In genomic region chr6:2942916-2943563, GRCh38 we compare ENCODE assay signal across 1 cellular context.
TF ChIP-seq lines count a peak whose summit lies in the region.

No MANE protein-coding gene starts in this region.

TF ChIP-seq in H1, 55 proteins besides CTCF, POLR2A, EP300 and RAD21 (continued from another document):
- TF ChIP-seq SP1 (IDR thresholded peaks at IDR 0.05; ENCODE audit: low read depth, low read length): no peak
- no peak for TF ChIP-seq SIN3A (conservative IDR thresholded peaks at IDR 0.05 in 1 of 2, IDR thresholded peaks at IDR 0.05 in 1 of 2; ENCODE audit: low read depth in 1 of 2, low read length in 2 of 2)
- TF ChIP-seq CBX8 (IDR thresholded peaks at IDR 0.05; ENCODE audit: borderline replicate concordance, low read depth, low read length): no peak
- TF ChIP-seq USF2 (IDR thresholded peaks at IDR 0.05; ENCODE audit: low read length): no peak
- no peak for TF ChIP-seq E2F6 (IDR thresholded peaks at IDR 0.05)
- TF ChIP-seq ATF3 (IDR thresholded peaks at IDR 0.05; ENCODE audit: insufficient read depth, low read depth, low read length): no peak
- no peak for TF ChIP-seq HDAC2 (IDR thresholded peaks at IDR 0.05; ENCODE audit: borderline replicate concordance in 1 of 2, low read depth in 2 of 2, low read length in 2 of 2)
- TF ChIP-seq TCF12 (IDR thresholded peaks at IDR 0.05; ENCODE audit: low read depth, low read length): no peak
- TF ChIP-seq TAF7 (optimal IDR thresholded peaks at IDR 0.05; ENCODE audit: borderline replicate concordance, low read depth, low read length): no peak
- TF ChIP-seq TEAD4 (IDR thresholded peaks at IDR 0.05; ENCODE audit: low read depth, low read length): no peak
- no peak for TF ChIP-seq BRCA1 (IDR thresholded peaks at IDR 0.05; ENCODE audit: low read depth, low read length)
- TF ChIP-seq MAX (IDR thresholded peaks at IDR 0.05): no peak
- no peak for TF ChIP-seq SIX5 (IDR thresholded peaks at IDR 0.05; ENCODE audit: low read depth, low read length)
- no peak for TF ChIP-seq BCL11A (IDR thresholded peaks at IDR 0.05; ENCODE audit: low read depth in 2 of 2, low read length in 2 of 2)
- TF ChIP-seq POLR2AphosphoS5 (IDR thresholded peaks at IDR 0.05; ENCODE audit: low read depth, low read length): no peak
- TF ChIP-seq CTBP2 (IDR thresholded peaks at IDR 0.05; ENCODE audit: borderline replicate concordance, insufficient read depth, insufficient read length, low read length): no peak
